ENCODE assay signal across 1 cellular context in genomic region chr13:99988469-99989375, GRCh38.
TF ChIP-seq lines count a peak whose summit lies in the region.

No MANE protein-coding gene starts in this region.

TF ChIP-seq in HEK293, 187 proteins besides CTCF, POLR2A, EP300 and RAD21 (continued from another document):
- no peak for TF ChIP-seq ZBTB11 (tag by site-specific recombination; conservative IDR thresholded peaks at IDR 0.05; ENCODE audit: low read depth)
- TF ChIP-seq ZNF596 (tag by site-specific recombination; IDR thresholded peaks at IDR 0.05) = peak; percentile 78
